In the genomic region with DNA sequence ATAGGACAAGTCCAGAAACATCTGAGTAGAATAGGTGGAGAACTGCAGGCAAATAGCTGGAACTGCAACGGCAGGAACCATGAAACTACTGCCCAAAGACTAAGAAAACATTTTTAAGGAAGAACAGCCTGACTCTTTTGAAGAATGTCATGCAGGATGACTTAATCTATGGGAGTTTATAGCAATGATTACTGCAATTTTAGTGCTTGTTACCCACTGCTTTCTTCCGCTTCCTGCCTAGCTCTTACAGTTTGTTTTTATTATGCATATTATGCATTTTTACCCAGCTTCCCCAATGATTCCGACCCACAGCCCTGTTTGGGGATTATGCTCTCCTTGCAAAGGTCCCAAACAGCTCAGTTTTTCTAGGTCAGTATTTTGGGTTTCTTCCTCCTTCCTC, we compare ENCODE assay signal across 23 cellular contexts.
DNase-seq lines count a peak whose midpoint lies in the region; ATAC-seq and TF ChIP-seq lines count a peak whose summit lies in the region.
"Had no signal": no experiment of that assay in that cellular context is flagged by ENCODE, and none has a peak within 500 bp of the region (broad histone marks: within the 10 kb centered on the region; RNA-seq: fewer than 3 reads in every experiment).

No MANE protein-coding gene starts in this region.

- WGBS in IMR-90 (ENCODE audit: extremely low coverage in 2 of 2, insufficient read length in 1 of 2), 2 experiments, result no CpG with 5 or more reads among the region's 3 CpGs

- no peaks in the 10 kb centered on the region for H3K79me1 ChIP-seq in IMR-90 (ENCODE audit: low read depth in 1 of 2, low read length in 2 of 2)

- peak; percentile 68 for ATAC-seq in IMR-90 (ENCODE audit: low read depth)
- ATAC-seq in GM21360 (IDR thresholded peaks at IDR 0.05; ENCODE audit: unreplicated experiment), result no peak
- ATAC-seq: SK-N-SH treated with all-trans-retinoic acid at 6 μM for 48 hours had no signal

- no peak overlapping the region for H4K91ac ChIP-seq in IMR-90 (ENCODE audit: insufficient read depth, low read depth, low read length)

- H3K9ac ChIP-seq in IMR-90 (ENCODE audit: low read depth, low read length), result no peak overlapping the region
- H3K9ac ChIP-seq: GM23248 had no signal

- no peak overlapping the region for H2AK9ac ChIP-seq in IMR-90 (replicated peaks; ENCODE audit: low read depth, low read length, poor library complexity)

- H3K4me3 ChIP-seq in IMR-90 (ENCODE audit: insufficient read depth, low read depth, low read length) (no peak overlapping the region), brain microvascular endothelial cell (ENCODE audit: low read depth, low read length) (no peak overlapping the region), fibroblast of villous mesenchyme (ENCODE audit: low read depth, low read length) (no peak overlapping the region)
- H3K4me3 ChIP-seq: GM23248 had no signal

- H3K27ac ChIP-seq in IMR-90 (ENCODE audit: insufficient read depth, low read length) (no peak overlapping the region), brain microvascular endothelial cell (no peak overlapping the region)
- H3K27ac ChIP-seq: GM23248 had no signal

- H3K14ac ChIP-seq in IMR-90 (replicated peaks; ENCODE audit: low read depth, low read length), result no peak overlapping the region; the same call in 1 of the 2 replicates

- BruUV-seq in IMR-90 (replicated peaks; lab: Mats Ljungman, UMichigan), result no TSS peak

- no peaks in the 10 kb centered on the region for H3K9me3 ChIP-seq in IMR-90 (ENCODE audit: control insufficient read depth, insufficient read depth, low read length)
- H3K9me3 ChIP-seq: BE2C had no signal

- in situ Hi-C loops in IMR-90 (cut with MboI; ENCODE audit: low sequenced_read_pairs), result no loop called here
- in situ Hi-C loops in brain microvascular endothelial cell (cut with HindIII; ENCODE audit: low pct_ligation_motif_present, low sequenced_read_pairs), result no loop called here

- H2AK5ac ChIP-seq in IMR-90 (ENCODE audit: low read depth, low read length), result no peak overlapping the region

- dilution Hi-C loops in IMR-90 (cut with HindIII; ENCODE audit: low sequenced_read_pairs, unreplicated experiment), result no loop called here

- no peaks in the 10 kb centered on the region for H4K20me1 ChIP-seq in IMR-90 (ENCODE audit: insufficient read depth, low read length)

- H3K23ac ChIP-seq in IMR-90 (ENCODE audit: low read depth, low read length), result no peak overlapping the region

- H3K36me3 ChIP-seq in IMR-90 (ENCODE audit: control insufficient read depth, insufficient read depth, low read length), result peaks cover 9% of the 10 kb centered on the region
- peaks cover 2% of the 10 kb centered on the region for H3K36me3 ChIP-seq in brain microvascular endothelial cell (replicated peaks)
- H3K36me3 ChIP-seq: BE2C had no signal

- H3K4ac ChIP-seq in IMR-90 (ENCODE audit: low read depth, low read length), result no peak overlapping the region

- no peak overlapping the region for H4K8ac ChIP-seq in IMR-90 (ENCODE audit: low read depth in 2 of 2, low read length in 2 of 2)

- H2BK20ac ChIP-seq in IMR-90 (ENCODE audit: low read depth, low read length), result no peak overlapping the region; the same call in 1 of the 2 replicates

- CTCF ChIA-PET in IMR-90 (lab: Yijun Ruan, JAX), result no interaction called here

- POLR2A ChIA-PET in IMR-90 (lab: Charles Lee; ENCODE audit: unreplicated experiment), result no interaction called here

- H2BK5ac ChIP-seq in IMR-90 (ENCODE audit: low read depth, low read length, poor library complexity, severe bottlenecking), result no peak overlapping the region

- no peak overlapping the region for H2AFZ ChIP-seq in IMR-90 (replicated peaks; ENCODE audit: low read length, poor library complexity)
- H2AFZ ChIP-seq: GM23248 had no signal

- DNase-seq in IMR-90, result peak; percentile 19
- DNase-seq in brain microvascular endothelial cell, result peak; percentile 9
- DNase-seq in fibroblast of villous mesenchyme (ENCODE audit: low read depth), result peak; percentile 19
- DNase-seq in SK-N-DZ (ENCODE audit: low spot score), result no peak
- no peak for DNase-seq in foreskin melanocyte
- DNase-seq in DMS 273 (lab: John Stamatoyannopoulos, UW; ENCODE audit: unreplicated experiment), result no peak
- DNase-seq: BE2C; CD8-positive, alpha-beta memory T cell; DMS153; DND-41; GM23248; H9; HFFc6; KG1; MM.1S; NCI-H1694; NCI-H2029 treated with DMSO at 0.1 percent for 48 hours; NCI-H226; NCI-H510A; NCI-H69; SIG-M5 had no signal

- no peak overlapping the region for H2BK15ac ChIP-seq in IMR-90 (ENCODE audit: low read depth, low read length)

- no peak overlapping the region for H3K56ac ChIP-seq in IMR-90 (ENCODE audit: extremely low read depth, insufficient read depth, low read length)

- H3K27me3 ChIP-seq in IMR-90 (ENCODE audit: control insufficient read depth, insufficient read depth, low read length) (no peaks in the 10 kb centered on the region), brain microvascular endothelial cell (replicated peaks) (no peaks in the 10 kb centered on the region)
- H3K27me3 ChIP-seq: BE2C had no signal

- H4K5ac ChIP-seq in IMR-90 (ENCODE audit: low read depth, low read length), result no peak overlapping the region

- 0 out of 2 replicates have a peak overlapping the region, but pooled peaks have one; percentile 11 for H2BK120ac ChIP-seq in IMR-90 (ENCODE audit: low read depth, low read length)

- TF ChIP-seq RAD21 in IMR-90 (IDR thresholded peaks at IDR 0.05; ENCODE audit: low read length), result no peak

- H3K4me1 ChIP-seq in IMR-90 (ENCODE audit: control insufficient read depth, insufficient read depth, low read length), result peaks cover 4% of the 10 kb centered on the region
- H3K4me1 ChIP-seq: BE2C had no signal

- no peak overlapping the region; the same call in 1 of the 2 replicates for H3K18ac ChIP-seq in IMR-90 (ENCODE audit: low read depth, low read length)

- intact Hi-C loops in IMR-90 (cut with micrococcal nuclease), result loop anchor here (5.0 kb wide), 1 partner anchor 112 kb away; no protein-coding TSS in a partner anchor

- TF ChIP-seq CTCF in IMR-90 (conservative IDR thresholded peaks at IDR 0.05; ENCODE audit: low read depth, low read length), result no peak
- no peak for TF ChIP-seq CTCF in brain microvascular endothelial cell (IDR thresholded peaks at IDR 0.05; ENCODE audit: low read depth, low read length, missing control alignments)
- TF ChIP-seq CTCF in fibroblast of villous mesenchyme (IDR thresholded peaks at IDR 0.05; ENCODE audit: insufficient read depth, low read depth, low read length), result no peak

- TF ChIP-seq POLR2A in IMR-90 (IDR thresholded peaks at IDR 0.05; ENCODE audit: low read depth, low read length), result no peak

- H3K4me2 ChIP-seq in IMR-90 (ENCODE audit: low read depth, low read length), result no peak overlapping the region

- no peaks in the 10 kb centered on the region for H3K9me1 ChIP-seq in IMR-90 (ENCODE audit: insufficient read depth, low read length)

TF ChIP-seq in IMR-90, 13 proteins besides CTCF, POLR2A, EP300 and RAD21:
- TF ChIP-seq MXI1 (IDR thresholded peaks at IDR 0.05; ENCODE audit: borderline replicate concordance, low read depth, low read length) (no peak), RCOR1 (IDR thresholded peaks at IDR 0.05; ENCODE audit: insufficient replicate concordance, low read length) (no peak), CEBPB (IDR thresholded peaks at IDR 0.05; ENCODE audit: low read depth, low read length) (no peak), FOS (IDR thresholded peaks at IDR 0.05; ENCODE audit: low read depth, low read length) (no peak), MAZ (IDR thresholded peaks at IDR 0.05; ENCODE audit: borderline replicate concordance, low read depth, low read length) (no peak), RFX5 (IDR thresholded peaks at IDR 0.05; ENCODE audit: low read depth, low read length) (no peak), NFE2L2 (IDR thresholded peaks at IDR 0.05; ENCODE audit: low read depth, low read length) (no peak)
- TF ChIP-seq, protein P1, sequence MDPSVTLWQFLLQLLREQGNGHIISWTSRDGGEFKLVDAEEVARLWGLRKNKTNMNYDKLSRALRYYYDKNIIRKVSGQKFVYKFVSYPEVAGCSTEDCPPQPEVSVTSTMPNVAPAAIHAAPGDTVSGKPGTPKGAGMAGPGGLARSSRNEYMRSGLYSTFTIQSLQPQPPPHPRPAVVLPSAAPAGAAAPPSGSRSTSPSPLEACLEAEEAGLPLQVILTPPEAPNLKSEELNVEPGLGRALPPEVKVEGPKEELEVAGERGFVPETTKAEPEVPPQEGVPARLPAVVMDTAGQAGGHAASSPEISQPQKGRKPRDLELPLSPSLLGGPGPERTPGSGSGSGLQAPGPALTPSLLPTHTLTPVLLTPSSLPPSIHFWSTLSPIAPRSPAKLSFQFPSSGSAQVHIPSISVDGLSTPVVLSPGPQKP (IDR thresholded peaks at IDR 0.05; ENCODE audit: borderline replicate concordance, low read depth, low read length), result no peak

Comparison
In these comparisons a context has a peak if more than half of its experiments do, and no peak if none do; other contexts are left out.
1. DNase-seq: peak in IMR-90 (single experiment), brain microvascular endothelial cell (single experiment) and fibroblast of villous mesenchyme (single experiment); none in SK-N-DZ (single experiment), foreskin melanocyte (single experiment) and DMS 273 (single experiment).